15 cellular contexts compared by ENCODE assay signal in the genomic region with DNA sequence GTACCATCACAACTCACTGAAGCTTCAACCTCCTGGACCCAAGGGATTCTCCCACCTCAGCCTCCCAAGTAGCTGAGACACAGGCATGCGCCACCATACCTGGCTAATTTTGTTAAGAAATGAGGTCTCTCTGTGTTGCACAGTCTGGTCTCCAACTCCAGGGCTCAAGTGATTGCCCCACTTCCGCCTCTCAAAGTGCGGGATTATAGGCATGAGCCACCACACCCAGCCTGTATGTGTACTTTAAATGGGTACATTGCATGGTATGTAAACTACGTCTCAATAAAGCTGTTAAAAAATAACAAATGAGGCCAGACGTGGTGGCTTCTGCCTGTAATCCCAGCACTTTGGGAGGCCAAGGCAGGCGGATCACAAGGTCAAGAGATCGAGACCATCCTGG. TPM values are rescaled to one million over a fixed set of nuclear protein-coding genes. Genes with fewer than 3 reads are reported as not detected.
DNase-seq lines count a peak whose midpoint lies in the region; ATAC-seq and TF ChIP-seq lines count a peak whose summit lies in the region.
"Had no signal": no experiment of that assay in that cellular context is flagged by ENCODE, and none has a peak within 500 bp of the region (broad histone marks: within the 10 kb centered on the region; RNA-seq: fewer than 3 reads in every experiment).

No MANE protein-coding gene starts in this region.

- no peak overlapping the region for H3K9ac ChIP-seq in OCI-LY1 (ENCODE audit: low read length)
- H3K9ac ChIP-seq in mucosa of rectum (ENCODE audit: low read depth in 1 of 2, low read length in 2 of 2), result no peak overlapping the region

- H2AFZ ChIP-seq in OCI-LY1 (ENCODE audit: low read length), result peak overlapping the region; percentile 63
- H2AFZ ChIP-seq: GM23338 had no signal

- H3K9me3 ChIP-seq in OCI-LY1 (ENCODE audit: low read length), result no peaks in the 10 kb centered on the region
- no peaks in the 10 kb centered on the region for H3K9me3 ChIP-seq in mucosa of rectum (ENCODE audit: control insufficient read depth in 2 of 2, low read length in 2 of 2)
- H3K9me3 ChIP-seq in WERI-Rb-1 (ENCODE audit: severe bottlenecking), result no peaks in the 10 kb centered on the region
- H3K9me3 ChIP-seq: Caco-2 had no signal

- no peaks in the 10 kb centered on the region for H3K27me3 ChIP-seq in OCI-LY1 (ENCODE audit: insufficient read depth, low read length)
- no peaks in the 10 kb centered on the region for H3K27me3 ChIP-seq in mucosa of rectum (ENCODE audit: control insufficient read depth in 2 of 2, insufficient read depth in 2 of 2, low read length in 2 of 2)
- no peaks in the 10 kb centered on the region for H3K27me3 ChIP-seq in WERI-Rb-1 (ENCODE audit: insufficient read depth, low read depth, severe bottlenecking)

- no peaks in the 10 kb centered on the region for H3K4me1 Mint-ChIP-seq in WTC11
- H3K4me1 Mint-ChIP-seq in mesothelial cell of epicardium, result no peaks in the 10 kb centered on the region
- no peaks in the 10 kb centered on the region for H3K4me1 Mint-ChIP-seq in activated naive CD4-positive, alpha-beta T cell treated with anti-CD3 and anti-CD28 coated beads for 36 hours (ENCODE audit: low read depth)
- H3K4me1 Mint-ChIP-seq: GM23338 had no signal

- intact Hi-C loops in activated naive CD4-positive, alpha-beta T cell treated with anti-CD3 and anti-CD28 coated beads for 36 hours (cut with micrococcal nuclease), result no loop called here

- H3K9me2 ChIP-seq in OCI-LY1 (ENCODE audit: low read depth, low read length), result no peaks in the 10 kb centered on the region

- no peak overlapping the region for H3K4me2 ChIP-seq in OCI-LY1 (ENCODE audit: low read length)
- H3K4me2 ChIP-seq: GM23338 had no signal

- CTCF ChIA-PET in WTC11 (lab: Charles Lee), result interaction anchor here (0.6 to 1.4 kb wide), 2 partner anchors 138 to 204 kb away, joined by 3 to 4 read pairs; no protein-coding TSS in a partner anchor
- CTCF ChIA-PET in activated naive CD4-positive, alpha-beta T cell treated with anti-CD3 and anti-CD28 coated beads for 36 hours (lab: Charles Lee), result interaction anchor here (0.6 to 0.9 kb wide), 3 partner anchors 31 to 137 kb away, joined by 3 to 4 read pairs (median 3); no protein-coding TSS in a partner anchor

- peaks cover 46% of the 10 kb centered on the region for H3K4me1 ChIP-seq in OCI-LY1 (ENCODE audit: insufficient read depth, low read length, severe bottlenecking)
- H3K4me1 ChIP-seq in mucosa of rectum (ENCODE audit: control insufficient read depth in 2 of 2, insufficient read depth in 2 of 2, low read length in 2 of 2), result peaks cover 0 to 3% of the 10 kb centered on the region in 2 donors
- H3K4me1 ChIP-seq: Caco-2 had no signal

- peak overlapping the region; percentile 72 for H3K27ac ChIP-seq in OCI-LY1 (ENCODE audit: low read depth, low read length, poor library complexity, severe bottlenecking)
- H3K27ac ChIP-seq in mucosa of rectum (ENCODE audit: low read depth in 2 of 2, low read length in 2 of 2), result peak overlapping the region; percentile 9 to 48
- no peak overlapping the region for H3K27ac ChIP-seq in WERI-Rb-1
- H3K27ac ChIP-seq: C4-2B had no signal

- H3F3A ChIP-seq in OCI-LY1 (ENCODE audit: insufficient read depth, low read length), result peaks cover 3% of the 10 kb centered on the region; the same call in 1 of the 2 replicates

- H3K36me3 ChIP-seq in OCI-LY1 (ENCODE audit: insufficient read depth, low read length) (no peaks in the 10 kb centered on the region), mucosa of rectum (ENCODE audit: control insufficient read depth in 2 of 2, insufficient read depth in 2 of 2, low read length in 2 of 2) (no peaks in the 10 kb centered on the region), WERI-Rb-1 (no peaks in the 10 kb centered on the region)

- H3K79me2 ChIP-seq in OCI-LY1 (ENCODE audit: insufficient read depth, low read length), result no peaks in the 10 kb centered on the region

- H3K4me3 Mint-ChIP-seq in WTC11 (no peak overlapping the region), mesothelial cell of epicardium (no peak overlapping the region)
- no peak overlapping the region for H3K4me3 Mint-ChIP-seq in activated naive CD4-positive, alpha-beta T cell treated with anti-CD3 and anti-CD28 coated beads for 36 hours
- H3K4me3 Mint-ChIP-seq: CD4-positive, alpha-beta T cell; GM23338 had no signal

- H3K9me3 Mint-ChIP-seq in WTC11 (no peaks in the 10 kb centered on the region), mesothelial cell of epicardium (no peaks in the 10 kb centered on the region)
- H3K9me3 Mint-ChIP-seq in activated naive CD4-positive, alpha-beta T cell treated with anti-CD3 and anti-CD28 coated beads for 36 hours, result no peaks in the 10 kb centered on the region
- H3K9me3 Mint-ChIP-seq: CD4-positive, alpha-beta T cell; GM23338 had no signal

- H3K27ac Mint-ChIP-seq in WTC11 (no peak overlapping the region), mesothelial cell of epicardium (no peak overlapping the region)
- no peak overlapping the region for H3K27ac Mint-ChIP-seq in activated naive CD4-positive, alpha-beta T cell treated with anti-CD3 and anti-CD28 coated beads for 36 hours
- H3K27ac Mint-ChIP-seq: CD4-positive, alpha-beta T cell; GM23338 had no signal

- H4K20me1 ChIP-seq in OCI-LY1 (ENCODE audit: insufficient read depth, low read length), result no peaks in the 10 kb centered on the region

- DNase-seq in fibroblast of villous mesenchyme (ENCODE audit: low read depth) (peak; percentile 36), WTC11 (ENCODE audit: low spot score) (no peak), mesothelial cell of epicardium (ENCODE audit: low spot score in 2 of 2, unreplicated experiment in 2 of 2) (no peak), WERI-Rb-1 (no peak)
- DNase-seq in activated naive CD4-positive, alpha-beta T cell treated with anti-CD3 and anti-CD28 coated beads for 36 hours, result no peak
- DNase-seq: ACHN; AML-193; Caco-2; CD4-positive, alpha-beta T cell; HCEC 1CT; IMR-90 had no signal

- POLR2A ChIA-PET in WTC11 (lab: Charles Lee), result no interaction called here

- no peak overlapping the region for H3K4me3 ChIP-seq in OCI-LY1 (ENCODE audit: low read depth, low read length, poor library complexity, severe bottlenecking)
- no peak overlapping the region for H3K4me3 ChIP-seq in fibroblast of villous mesenchyme (ENCODE audit: low read depth, low read length)
- no peak overlapping the region for H3K4me3 ChIP-seq in mucosa of rectum (ENCODE audit: low read length in 2 of 2)
- H3K4me3 ChIP-seq in WERI-Rb-1 (ENCODE audit: low read depth, low read length), result no peak overlapping the region
- H3K4me3 ChIP-seq: GM23338 had no signal

- H3K27me3 Mint-ChIP-seq in WTC11 (ENCODE audit: low read depth) (no peaks in the 10 kb centered on the region), mesothelial cell of epicardium (ENCODE audit: low read depth) (no peaks in the 10 kb centered on the region)
- no peaks in the 10 kb centered on the region for H3K27me3 Mint-ChIP-seq in activated naive CD4-positive, alpha-beta T cell treated with anti-CD3 and anti-CD28 coated beads for 36 hours (ENCODE audit: low read depth)
- H3K27me3 Mint-ChIP-seq: CD4-positive, alpha-beta T cell had no signal

- TF ChIP-seq CTCF in OCI-LY1 (IDR thresholded peaks at IDR 0.05; ENCODE audit: low read length), result no peak
- TF ChIP-seq CTCF in fibroblast of villous mesenchyme (IDR thresholded peaks at IDR 0.05; ENCODE audit: insufficient read depth, low read depth, low read length), result no peak
- no peak for TF ChIP-seq CTCF in WTC11 (IDR thresholded peaks at IDR 0.05)
- TF ChIP-seq CTCF in mesothelial cell of epicardium (IDR thresholded peaks at IDR 0.05; ENCODE audit: unreplicated experiment), result no peak
- TF ChIP-seq CTCF in WERI-Rb-1 (IDR thresholded peaks at IDR 0.05; ENCODE audit: low read depth, low read length), result no peak

- ATAC-seq in WTC11, result no peak
- ATAC-seq: GM23338 had no signal

- no peaks in the 10 kb centered on the region for H3K36me3 Mint-ChIP-seq in WTC11
- no peaks in the 10 kb centered on the region for H3K36me3 Mint-ChIP-seq in mesothelial cell of epicardium
- H3K36me3 Mint-ChIP-seq in activated naive CD4-positive, alpha-beta T cell treated with anti-CD3 and anti-CD28 coated beads for 36 hours (ENCODE audit: low read depth), result no peaks in the 10 kb centered on the region

TF ChIP-seq in WTC11, 78 proteins besides CTCF, POLR2A, EP300 and RAD21 (continues in another document):
- no peak for TF ChIP-seq MXD4 (CRISPR knock-in tag; IDR thresholded peaks at IDR 0.05; ENCODE audit: borderline replicate concordance)
- no peak for TF ChIP-seq FOXJ3 (CRISPR knock-in tag; IDR thresholded peaks at IDR 0.05; ENCODE audit: borderline replicate concordance)
- TF ChIP-seq ZNF232 (CRISPR knock-in tag; IDR thresholded peaks at IDR 0.05), result no peak
- no peak for TF ChIP-seq RORB (CRISPR knock-in tag; IDR thresholded peaks at IDR 0.05)
- no peak for TF ChIP-seq ZNF671 (CRISPR knock-in tag; IDR thresholded peaks at IDR 0.05)
- TF ChIP-seq JAZF1 (CRISPR knock-in tag; IDR thresholded peaks at IDR 0.05), result no peak
- TF ChIP-seq, protein P1, sequence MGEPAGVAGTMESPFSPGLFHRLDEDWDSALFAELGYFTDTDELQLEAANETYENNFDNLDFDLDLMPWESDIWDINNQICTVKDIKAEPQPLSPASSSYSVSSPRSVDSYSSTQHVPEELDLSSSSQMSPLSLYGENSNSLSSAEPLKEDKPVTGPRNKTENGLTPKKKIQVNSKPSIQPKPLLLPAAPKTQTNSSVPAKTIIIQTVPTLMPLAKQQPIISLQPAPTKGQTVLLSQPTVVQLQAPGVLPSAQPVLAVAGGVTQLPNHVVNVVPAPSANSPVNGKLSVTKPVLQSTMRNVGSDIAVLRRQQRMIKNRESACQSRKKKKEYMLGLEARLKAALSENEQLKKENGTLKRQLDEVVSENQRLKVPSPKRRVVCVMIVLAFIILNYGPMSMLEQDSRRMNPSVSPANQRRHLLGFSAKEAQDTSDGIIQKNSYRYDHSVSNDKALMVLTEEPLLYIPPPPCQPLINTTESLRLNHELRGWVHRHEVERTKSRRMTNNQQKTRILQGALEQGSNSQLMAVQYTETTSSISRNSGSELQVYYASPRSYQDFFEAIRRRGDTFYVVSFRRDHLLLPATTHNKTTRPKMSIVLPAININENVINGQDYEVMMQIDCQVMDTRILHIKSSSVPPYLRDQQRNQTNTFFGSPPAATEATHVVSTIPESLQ (CRISPR knock-in tag; IDR thresholded peaks at IDR 0.05), result no peak

RNA-seq across cellular contexts. Expression of a gene that starts 36.2 kb away (rescaled TPM):
- total RNA-seq in fibroblast of villous mesenchyme (91.8 and 132 TPM in 2 replicates), WTC11 (2021) (151 to 167 TPM (median 166 TPM) in 3 replicates), mesothelial cell of epicardium (189 to 194 TPM (median 191 TPM) in 3 replicates)
- total RNA-seq in activated naive CD4-positive, alpha-beta T cell treated with anti-CD3 and anti-CD28 coated beads for 36 hours, result 100 to 1,000 TPM; 274 to 279 TPM

RNA-seq across cellular contexts. Expression of a gene that starts 56.6 kb away (rescaled TPM):
- total RNA-seq in fibroblast of villous mesenchyme (not detected in 2 replicates), WTC11 (2021) (0.07 TPM in 1 of 3 replicates, not detected in the others), mesothelial cell of epicardium (not detected in 3 replicates)
- 10 to 100 TPM; 25.6 to 26.1 TPM for total RNA-seq in activated naive CD4-positive, alpha-beta T cell treated with anti-CD3 and anti-CD28 coated beads for 36 hours
- total RNA-seq: Caco-2, GM23338, IMR-90 had no signal

Comparison
In these comparisons a context has a peak if more than half of its experiments do, and no peak if none do; other contexts are left out.
1. RNA of a gene that starts 56.6 kb away (total RNA-seq): 25.6 to 26.1 TPM in activated naive CD4-positive, alpha-beta T cell treated with anti-CD3 and anti-CD28 coated beads for 36 hours; 0.07 TPM in WTC11, not detected in fibroblast of villous mesenchyme and not detected in mesothelial cell of epicardium; every median in the first group is over 10 times any median in the second.